25 cellular contexts compared by ENCODE assay signal in the genomic region with DNA sequence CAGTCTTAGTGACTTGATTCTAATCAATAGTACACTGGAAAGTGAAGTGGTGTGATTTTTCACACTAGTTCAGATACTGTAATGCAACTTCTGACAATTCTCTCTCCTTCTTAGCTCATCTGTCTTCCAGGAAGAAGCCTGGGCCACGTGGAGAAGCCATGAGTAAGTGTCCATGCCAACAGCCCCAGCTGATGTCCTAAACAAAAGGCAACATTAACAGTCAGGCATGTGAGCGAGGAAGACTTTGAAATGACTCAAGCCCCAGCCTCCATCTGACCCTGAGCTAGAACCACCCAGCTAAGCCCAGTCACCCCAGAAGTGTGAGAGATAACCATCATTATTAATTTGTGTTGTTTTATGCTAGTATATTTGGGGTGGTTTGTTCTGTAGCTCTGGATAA.
DNase-seq lines count a peak whose midpoint lies in the region; ATAC-seq, FAIRE-seq and TF ChIP-seq lines count a peak whose summit lies in the region.
"Had no signal": no experiment of that assay in that cellular context is flagged by ENCODE, and none has a peak within 500 bp of the region (broad histone marks: within the 10 kb centered on the region; RNA-seq: fewer than 3 reads in every experiment).

No MANE protein-coding gene starts in this region.

- no peak overlapping the region for H2BK5ac ChIP-seq in mesenchymal stem cell (ENCODE audit: low read depth, low read length, poor library complexity, severe bottlenecking)

- ATAC-seq in HG02885 (IDR thresholded peaks at IDR 0.05; ENCODE audit: poor library complexity, unreplicated experiment): no peak
- ATAC-seq: A549, GM12878, GM23338 had no signal

- no peak overlapping the region for H3K14ac ChIP-seq in mesenchymal stem cell (ENCODE audit: low read length in 2 of 2)

- H4K91ac ChIP-seq in mesenchymal stem cell (ENCODE audit: low read length): no peak overlapping the region

- no peak overlapping the region for H3K4ac ChIP-seq in mesenchymal stem cell (ENCODE audit: low read depth in 1 of 2, low read length in 2 of 2)

- no peak overlapping the region for H4K8ac ChIP-seq in mesenchymal stem cell (ENCODE audit: low read length)

- DNase-seq in HK-2 (ENCODE audit: unreplicated experiment) (peak; percentile 11), RCC 7860 (ENCODE audit: low spot score) (peak; percentile 38), epithelial cell of esophagus (ENCODE audit: low read depth) (peak; percentile 56), mesenchymal stem cell (peak; percentile 49), uterus (no peak), NCI-H524 (lab: John Stamatoyannopoulos, UW) (no peak), NCI-H187 (lab: John Stamatoyannopoulos, UW) (no peak)
- DNase-seq: AML-193; CD4-positive, alpha-beta memory T cell; COR-L47; DMS79; EL; GDM1; H9; MV-4-11; NCI-H2029 treated with DMSO at 0.1 percent for 48 hours; NCI-H446 treated with DMSO at 0.1 percent for 48 hours; NCI-H526 treated with DMSO at 0.1 percent for 48 hours; SHP77 treated with DMSO at 0.1 percent for 48 hours had no signal

- H3K18ac ChIP-seq in mesenchymal stem cell (ENCODE audit: low read depth in 1 of 2, low read length in 2 of 2): no peak overlapping the region

- intact Hi-C loops in uterus (cut with DNase I; ENCODE audit: low total_unique reads): no loop called here

- FAIRE-seq in RCC 7860 (lab: Jason Lieb, UNC): no peak
- FAIRE-seq: GM12878 had no signal

- WGBS in mesenchymal stem cell: 8% methylated on average over 1 of the region's 2 CpGs

- H3K36me3 ChIP-seq in mesenchymal stem cell (ENCODE audit: control insufficient read depth in 1 of 2, insufficient read depth in 2 of 2, low read depth in 1 of 2, low read length in 2 of 2) (no peaks in the 10 kb centered on the region), uterus (no peaks in the 10 kb centered on the region)
- H3K36me3 ChIP-seq: BLaER1 treated with 17β-estradiol and CSF1 and Interleukin-3, amounts not matched to agents 10 nM and 100 nM had no signal

- H2BK120ac ChIP-seq in mesenchymal stem cell (ENCODE audit: low read depth, low read length): no peak overlapping the region

- no peak overlapping the region for H3K23ac ChIP-seq in mesenchymal stem cell (ENCODE audit: low read length in 2 of 2)

- no peak overlapping the region for H2AFZ ChIP-seq in mesenchymal stem cell (ENCODE audit: low read depth, low read length)
- H2AFZ ChIP-seq: GM23338 had no signal

- H2BK12ac ChIP-seq in mesenchymal stem cell (ENCODE audit: low read length in 2 of 2): no peak overlapping the region

- no peaks in the 10 kb centered on the region for H3K27me3 ChIP-seq in mesenchymal stem cell (ENCODE audit: control insufficient read depth in 1 of 2, insufficient read depth in 1 of 2, low read length in 2 of 2)
- H3K27me3 ChIP-seq in uterus: no peaks in the 10 kb centered on the region

- no peaks in the 10 kb centered on the region for H3K9me3 ChIP-seq in mesenchymal stem cell (ENCODE audit: control insufficient read depth, low read length)
- H3K9me3 ChIP-seq in uterus: no peaks in the 10 kb centered on the region
- H3K9me3 ChIP-seq: A549; BLaER1 treated with 17β-estradiol and CSF1 and Interleukin-3, amounts not matched to agents 10 nM and 100 nM had no signal

- H3K4me1 ChIP-seq in mesenchymal stem cell (ENCODE audit: control insufficient read depth, insufficient read depth, low read depth, low read length) (no peaks in the 10 kb centered on the region), uterus (no peaks in the 10 kb centered on the region)
- H3K4me1 ChIP-seq: A549; BLaER1 treated with 17β-estradiol and CSF1 and Interleukin-3, amounts not matched to agents 10 nM and 100 nM had no signal

- no peak overlapping the region for H2AK5ac ChIP-seq in mesenchymal stem cell (ENCODE audit: low read length, severe bottlenecking)

- H3K4me3 ChIP-seq in epithelial cell of esophagus (ENCODE audit: low read length): no peak overlapping the region
- H3K4me3 ChIP-seq in mesenchymal stem cell (ENCODE audit: insufficient read depth in 1 of 2, low read depth in 1 of 2, low read length in 2 of 2): no peak overlapping the region
- no peak overlapping the region for H3K4me3 ChIP-seq in uterus
- H3K4me3 ChIP-seq: A549; BLaER1 treated with 17β-estradiol and CSF1 and Interleukin-3, amounts not matched to agents 10 nM and 100 nM; GM12878; GM23338 had no signal

- H3K79me1 ChIP-seq in mesenchymal stem cell (replicated peaks; ENCODE audit: low read length, poor library complexity, severe bottlenecking): no peaks in the 10 kb centered on the region

- no peak overlapping the region for H2BK15ac ChIP-seq in mesenchymal stem cell (ENCODE audit: low read depth, poor library complexity, severe bottlenecking)

- no peak overlapping the region for H3K27ac ChIP-seq in mesenchymal stem cell (ENCODE audit: low read length, poor library complexity, severe bottlenecking)
- H3K27ac ChIP-seq in uterus: no peak overlapping the region
- H3K27ac ChIP-seq: A549; BLaER1 treated with 17β-estradiol and CSF1 and Interleukin-3, amounts not matched to agents 10 nM and 100 nM; HL-60 had no signal

- TF ChIP-seq CTCF in epithelial cell of esophagus (IDR thresholded peaks at IDR 0.05; ENCODE audit: insufficient read depth, low read depth, low read length, missing control alignments) (no peak), uterus (IDR thresholded peaks at IDR 0.05) (no peak)

- TF ChIP-seq POLR2A in uterus (IDR thresholded peaks at IDR 0.05): no peak

- H3K9ac ChIP-seq in mesenchymal stem cell (ENCODE audit: low read length): no peak overlapping the region
- H3K9ac ChIP-seq: BLaER1 treated with 17β-estradiol and CSF1 and Interleukin-3, amounts not matched to agents 10 nM and 100 nM had no signal

- no peak overlapping the region for H3K4me2 ChIP-seq in mesenchymal stem cell (ENCODE audit: low read length, poor library complexity, severe bottlenecking)
- H3K4me2 ChIP-seq: A549; BLaER1 treated with 17β-estradiol and CSF1 and Interleukin-3, amounts not matched to agents 10 nM and 100 nM; GM23338 had no signal

Comparison
In these comparisons a context has a peak if more than half of its experiments do, and no peak if none do; other contexts are left out.
1. DNase-seq: peak in HK-2 (single experiment), RCC 7860 (single experiment), epithelial cell of esophagus (single experiment) and mesenchymal stem cell (single experiment); none in uterus (0 of 2), NCI-H524 (0 of 2) and NCI-H187 (0 of 2).